In genomic region chr19:45994456-45994988, GRCh38 we compare ENCODE assay signal across 8 cellular contexts. TPM values are rescaled to one million over a fixed set of nuclear protein-coding genes. Genes with fewer than 3 reads are reported as not detected.
DNase-seq lines count a peak whose midpoint lies in the region; ATAC-seq, FAIRE-seq and TF ChIP-seq lines count a peak whose summit lies in the region.

No MANE protein-coding gene starts in this region.

- SMC1A ChIA-PET in GM12878 (lab: Charles Lee; ENCODE audit: uncharacterized antibody, unreplicated experiment): interaction anchor here (1.0 kb wide), 3 partner anchors 11 to 108 kb away, joined by 3 to 4 read pairs (median 3); partner anchors contain the start of genes IRF2BP1 and MYPOP

- H4K20me1 ChIP-seq in GM12878 (ENCODE audit: control insufficient read depth, insufficient read depth): no peaks in the 10 kb centered on the region

- RAD21 ChIA-PET in GM12878 (lab: Charles Lee; ENCODE audit: unreplicated experiment): interaction anchor here (1.0 to 2.0 kb wide), 4 partner anchors 109 to 177 kb away, joined by 3 to 14 read pairs (median 6); partner anchors contain the start of genes FOXA3, IRF2BP1 and SYMPK

- TF ChIP-seq POLR2A in GM12878 (IDR thresholded peaks at IDR 0.05; ENCODE audit: low read depth, low read length): no peak

- peaks cover 26% of the 10 kb centered on the region for H3K79me1 ChIP-seq in mesenchymal stem cell (replicated peaks; ENCODE audit: low read length, poor library complexity, severe bottlenecking)

- H2BK120ac ChIP-seq in mesenchymal stem cell (ENCODE audit: low read depth, low read length): no peak overlapping the region

- H4K8ac ChIP-seq in mesenchymal stem cell (ENCODE audit: low read length): no peak overlapping the region

- intact Hi-C loops in GM12878 (cut with micrococcal nuclease; ENCODE audit: unreplicated experiment): loop anchor here (10.0 kb wide), 1 partner anchor 180 kb away; the partner anchor contains the start of gene RSPH6A

- no peak overlapping the region for H2BK15ac ChIP-seq in mesenchymal stem cell (ENCODE audit: low read depth, poor library complexity, severe bottlenecking)

- H2AFZ ChIP-seq in GM12878 (ENCODE audit: control insufficient read depth, low read depth, low read length) (peak overlapping the region; percentile 97), mesenchymal stem cell (ENCODE audit: low read depth, low read length) (no peak overlapping the region)

- ATAC-seq in HG02678 (IDR thresholded peaks at IDR 0.05; ENCODE audit: unreplicated experiment) (peak; percentile 1), GM12878 (peak; percentile 23), HG02610 (IDR thresholded peaks at IDR 0.05; ENCODE audit: unreplicated experiment) (no peak), HG02763 (IDR thresholded peaks at IDR 0.05; ENCODE audit: unreplicated experiment) (no peak), GM19452 (IDR thresholded peaks at IDR 0.05; ENCODE audit: unreplicated experiment) (no peak)

- no peak overlapping the region for H3K27ac ChIP-seq in AG04450 (ENCODE audit: low read depth, low read length)
- H3K27ac ChIP-seq in GM12878 (ENCODE audit: control insufficient read depth, insufficient read depth): no peak overlapping the region
- H3K27ac ChIP-seq in mesenchymal stem cell (ENCODE audit: low read length, poor library complexity, severe bottlenecking): peak overlapping the region; percentile 33

- peaks cover 9% of the 10 kb centered on the region for H3K79me2 ChIP-seq in GM12878 (ENCODE audit: control insufficient read depth, insufficient read depth, low read length)

- H3K18ac ChIP-seq in mesenchymal stem cell (ENCODE audit: low read depth in 1 of 2, low read length in 2 of 2): no peak overlapping the region

- H3K4me1 ChIP-seq in GM12878 (ENCODE audit: control insufficient read depth, insufficient read depth, low read length) (peaks cover 4% of the 10 kb centered on the region; the same call in 1 of the 2 replicates), mesenchymal stem cell (ENCODE audit: control insufficient read depth, insufficient read depth, low read depth, low read length) (peaks cover 4% of the 10 kb centered on the region)

- H2BK5ac ChIP-seq in mesenchymal stem cell (ENCODE audit: low read depth, low read length, poor library complexity, severe bottlenecking): no peak overlapping the region

- no peak overlapping the region for H4K91ac ChIP-seq in mesenchymal stem cell (ENCODE audit: low read length)

- no peak overlapping the region for H3K14ac ChIP-seq in mesenchymal stem cell (ENCODE audit: low read length in 2 of 2)

- H3K4me2 ChIP-seq in GM12878 (ENCODE audit: control insufficient read depth, insufficient read depth): peak overlapping the region; percentile 49
- peak overlapping the region; percentile 90 for H3K4me2 ChIP-seq in mesenchymal stem cell (ENCODE audit: low read length, poor library complexity, severe bottlenecking)

- no peak overlapping the region for H3K4ac ChIP-seq in mesenchymal stem cell (ENCODE audit: low read depth in 1 of 2, low read length in 2 of 2)

- POLR2A ChIA-PET in AG04450 (lab: Yijun Ruan, JAX) (interaction anchor here (0.6 to 1.4 kb wide), 8 partner anchors 8 to 133 kb away, joined by 3 to 8 read pairs (median 4); partner anchors contain the start of genes MYPOP and NOVA2), GM12878 (lab: Charles Lee) (interaction anchor here (0.9 to 2.7 kb wide), 8 partner anchors 23 to 606 kb away, joined by 3 to 10 read pairs (median 6); partner anchors contain the start of genes IRF2BP1, MYPOP, SIX5 and SYMPK)

- DNase-seq in AG04450 (ENCODE audit: low read depth, low spot score) (no peak), GM12878 (ENCODE audit: low read depth, low spot score) (no peak), mesenchymal stem cell (no peak), cerebellar nuclear complex (lab: John Stamatoyannopoulos, UW) (no peak)

- no peaks in the 10 kb centered on the region for H3K36me3 ChIP-seq in GM12878 (ENCODE audit: control insufficient read depth in 2 of 2, insufficient read depth in 2 of 2, low read length in 1 of 2)
- peaks cover 0 to 7% of the 10 kb centered on the region in 2 experiments for H3K36me3 ChIP-seq in mesenchymal stem cell (ENCODE audit: control insufficient read depth in 1 of 2, insufficient read depth in 2 of 2, low read depth in 1 of 2, low read length in 2 of 2)

- WGBS in GM12878 (ENCODE audit: insufficient coverage, insufficient replicate concordance, low lambda C conversion rate, missing lambda C conversion rate): under 1% methylated on average over 8 of the region's 8 CpGs
- WGBS in mesenchymal stem cell: 14% methylated on average over 7 of the region's 8 CpGs

- no peak for TF ChIP-seq CTCF in AG04450 (IDR thresholded peaks at IDR 0.05; ENCODE audit: low read depth, low read length)
- no peak for TF ChIP-seq CTCF in GM12878 (IDR thresholded peaks at IDR 0.05 in 2 of 3, conservative IDR thresholded peaks at IDR 0.05 in 1 of 3; ENCODE audit: control insufficient read depth in 2 of 3, extremely low read depth in 1 of 3, insufficient read depth in 1 of 3, low read depth in 3 of 3, low read length in 3 of 3)

- CTCF ChIA-PET in AG04450 (lab: Charles Lee): interaction anchor here (0.5 to 2.3 kb wide), 2 partner anchors 15 to 278 kb away, joined by 3 to 11 read pairs; no protein-coding TSS in a partner anchor
- CTCF ChIA-PET in GM12878 (lab: Yijun Ruan, JAX): interaction anchor here (0.7 to 3.7 kb wide), 11 partner anchors 16 to 668 kb away, joined by 3 to 12 read pairs (median 5); partner anchors contain the start of gene SIX5

- H3K27me3 ChIP-seq in AG04450 (ENCODE audit: control insufficient read depth, insufficient read depth, low read length): peaks cover 6% of the 10 kb centered on the region
- no peaks in the 10 kb centered on the region for H3K27me3 ChIP-seq in GM12878 (replicated peaks in 1 of 2; ENCODE audit: control insufficient read depth in 2 of 2, insufficient read depth in 2 of 2, low read length in 1 of 2)
- peaks cover 3 to 4% of the 10 kb centered on the region in 2 experiments for H3K27me3 ChIP-seq in mesenchymal stem cell (ENCODE audit: control insufficient read depth in 1 of 2, insufficient read depth in 1 of 2, low read length in 2 of 2)

- no TSS peak for BruUV-seq in GM12878 (replicated peaks; lab: Mats Ljungman, UMichigan)

- H3K4me3 ChIP-seq in AG04450 (ENCODE audit: low read depth, low read length) (peak overlapping the region; percentile 71), GM12878 (peak overlapping the region; percentile 60), mesenchymal stem cell (ENCODE audit: insufficient read depth in 1 of 2, low read depth in 1 of 2, low read length in 2 of 2) (peak overlapping the region in 1 of 2 experiments; percentile 82)

- no peak for TF ChIP-seq RAD21 in GM12878 (IDR thresholded peaks at IDR 0.05; ENCODE audit: insufficient read depth, low read depth, low read length)

- no peaks in the 10 kb centered on the region; the same call in 1 of the 2 replicates for H3K9me3 ChIP-seq in AG04450 (ENCODE audit: control insufficient read depth, insufficient read depth, low read length)
- H3K9me3 ChIP-seq in GM12878 (replicated peaks; ENCODE audit: control insufficient read depth, insufficient read depth, low read length): no peaks in the 10 kb centered on the region; the same call in 2 of the 3 replicates
- H3K9me3 ChIP-seq in mesenchymal stem cell (ENCODE audit: control insufficient read depth, low read length): no peaks in the 10 kb centered on the region

- H3K9ac ChIP-seq in GM12878 (ENCODE audit: control insufficient read depth, insufficient read depth, low read length): peak overlapping the region; percentile 45
- H3K9ac ChIP-seq in mesenchymal stem cell (ENCODE audit: low read length): peak overlapping the region; percentile 78

- FAIRE-seq in GM12878 (lab: Jason Lieb, UNC): peak; percentile 18

- no peak overlapping the region for H3K23ac ChIP-seq in mesenchymal stem cell (ENCODE audit: low read length in 2 of 2)

- no peak for TF ChIP-seq EP300 in GM12878 (IDR thresholded peaks at IDR 0.05; ENCODE audit: borderline replicate concordance in 1 of 2, control insufficient read depth in 1 of 2, low read depth in 2 of 2, low read length in 2 of 2)

- no peak overlapping the region for H2AK5ac ChIP-seq in mesenchymal stem cell (ENCODE audit: low read length, severe bottlenecking)

- no peak overlapping the region for H2BK12ac ChIP-seq in mesenchymal stem cell (ENCODE audit: low read length in 2 of 2)

- in situ Hi-C loops in GM12878 (cut with MboI): no loop called here

RNA-seq across cellular contexts. Expression of gene CCDC61, which starts 0.7 kb away (rescaled TPM):
- polyA plus RNA-seq in AG04450 (2011; rRNA removed) (4.2 and 6.8 TPM in 2 replicates), GM12878 (2011; rRNA removed) (5.4 and 11.5 TPM in 2 replicates), GM12878 (2014; fragmentation: Illumina TruSeq; extraction: Trizol) (1.1 and 8.3 TPM in 2 replicates), GM12878 (2014; fragmentation: Nextera tagmentation; extraction: Ambion mirVana) (under 1 TPM; 0.27 to 0.95 TPM), GM12878 (2014; rRNA removed) (21.5 and 22.9 TPM in 2 replicates), GM12878 (2016; fragmentation: Nextera tagmentation; extraction: Ambion mirVana) (1 to 10 TPM; 1.7 to 9.1 TPM)
- polyA minus RNA-seq in AG04450 (2011; rRNA and poly(A)+ RNA removed): 5.3 and 6.0 TPM in 2 replicates
- total RNA-seq in GM12878 (2013; cell fraction: nucleolus; rRNA removed): 7.3 and 12.3 TPM in 2 replicates
- total RNA-seq in GM12878 (2014; rRNA removed) (15.7 and 16.3 TPM in 2 replicates), GM12878 (2014; rRNA removed; fragmentation: Illumina TruSeq; extraction: Trizol) (7.5 and 8.3 TPM in 2 replicates), GM12878 (2021) (27.1 and 27.3 TPM in 2 replicates)
- polyA plus RNA-seq in GM12878 (2011; ENCODE audit: low read depth): 4.8 TPM
- polyA plus RNA-seq in GM12878 (2011; cell fraction: cytosol; rRNA removed): 12.2 and 14.1 TPM in 2 replicates
- 31.5 and 42.1 TPM in 2 replicates for polyA plus RNA-seq in GM12878 (2011; cell fraction: nucleus; rRNA removed)
- polyA plus RNA-seq in GM12878 (2012): 15.4 and 15.8 TPM in 2 replicates
- 4.5 and 9.0 TPM in 2 replicates for polyA minus RNA-seq in GM12878 (2011; rRNA and poly(A)+ RNA removed)
- polyA minus RNA-seq in GM12878 (2011; cell fraction: cytosol; rRNA and poly(A)+ RNA removed): 5.1 and 5.2 TPM in 2 replicates
- polyA minus RNA-seq in GM12878 (2011; cell fraction: nucleus; rRNA and poly(A)+ RNA removed): 9.6 and 19.8 TPM in 2 replicates
- 3.0 TPM for polyA plus RNA-seq in mesenchymal stem cell (2013, experiment 1 of 2)
- polyA plus RNA-seq in mesenchymal stem cell (2013, experiment 2 of 2): 2.9 TPM

RNA-seq across cellular contexts. Expression of gene NOVA2, which starts 20.9 kb away (rescaled TPM):
- polyA plus RNA-seq in AG04450 (2011; rRNA removed): 0.02 TPM in 1 of 2 replicates, not detected in the other
- polyA minus RNA-seq in AG04450 (2011; rRNA and poly(A)+ RNA removed): 0.04 and 0.23 TPM in 2 replicates
- not detected in 2 replicates for total RNA-seq in GM12878 (2013; cell fraction: nucleolus; rRNA removed)
- total RNA-seq in GM12878 (2014; rRNA removed): not detected in 2 replicates
- under 0.01 TPM in 1 of 2 replicates, not detected in the other for total RNA-seq in GM12878 (2014; rRNA removed; fragmentation: Illumina TruSeq; extraction: Trizol)
- 0.03 and 0.44 TPM in 2 replicates for total RNA-seq in GM12878 (2021)
- not detected for polyA plus RNA-seq in GM12878 (2011; ENCODE audit: low read depth)
- not detected in 2 replicates for polyA plus RNA-seq in GM12878 (2011; rRNA removed)
- not detected in 2 replicates for polyA plus RNA-seq in GM12878 (2011; cell fraction: cytosol; rRNA removed)
- polyA plus RNA-seq in GM12878 (2011; cell fraction: nucleus; rRNA removed): not detected in 2 replicates
- 0.01 and 0.03 TPM in 2 replicates for polyA plus RNA-seq in GM12878 (2012)
- 0.03 TPM in 2 replicates for polyA plus RNA-seq in GM12878 (2014; fragmentation: Illumina TruSeq; extraction: Trizol)
- under 1 TPM in 1 of 2 experiments, not detected in 1; under 0.01 TPM for polyA plus RNA-seq in GM12878 (2014; fragmentation: Nextera tagmentation; extraction: Ambion mirVana)
- 0.05 TPM in 1 of 2 replicates, not detected in the other for polyA plus RNA-seq in GM12878 (2014; rRNA removed)
- under 1 TPM in 1 of 2 experiments, not detected in 1; 0.03 TPM for polyA plus RNA-seq in GM12878 (2016; fragmentation: Nextera tagmentation; extraction: Ambion mirVana)
- not detected in 2 replicates for polyA minus RNA-seq in GM12878 (2011; rRNA and poly(A)+ RNA removed)
- not detected in 2 replicates for polyA minus RNA-seq in GM12878 (2011; cell fraction: cytosol; rRNA and poly(A)+ RNA removed)
- polyA minus RNA-seq in GM12878 (2011; cell fraction: nucleus; rRNA and poly(A)+ RNA removed): not detected in 2 replicates
- polyA plus RNA-seq in mesenchymal stem cell (2013, experiment 1 of 2): 0.03 TPM
- 0.03 TPM for polyA plus RNA-seq in mesenchymal stem cell (2013, experiment 2 of 2)

RNA-seq across cellular contexts. Expression of gene PGLYRP1, which starts 28.3 kb away (rescaled TPM):
- polyA plus RNA-seq in AG04450 (2011; rRNA removed) (not detected in 2 replicates), GM12878 (2011; rRNA removed) (not detected in 2 replicates), GM12878 (2014; fragmentation: Illumina TruSeq; extraction: Trizol) (not detected in 2 replicates), GM12878 (2014; fragmentation: Nextera tagmentation; extraction: Ambion mirVana) (not detected), GM12878 (2014; rRNA removed) (not detected in 2 replicates), GM12878 (2016; fragmentation: Nextera tagmentation; extraction: Ambion mirVana) (under 1 TPM in 1 of 2 experiments, not detected in 1; 0.30 TPM)
- polyA minus RNA-seq in AG04450 (2011; rRNA and poly(A)+ RNA removed): not detected in 2 replicates
- total RNA-seq in GM12878 (2013; cell fraction: nucleolus; rRNA removed): not detected in 2 replicates
- total RNA-seq in GM12878 (2014; rRNA removed) (not detected in 2 replicates), GM12878 (2014; rRNA removed; fragmentation: Illumina TruSeq; extraction: Trizol) (not detected in 2 replicates), GM12878 (2021) (not detected in 2 replicates)
- not detected for polyA plus RNA-seq in GM12878 (2011; ENCODE audit: low read depth)
- polyA plus RNA-seq in GM12878 (2011; cell fraction: cytosol; rRNA removed): not detected in 2 replicates
- not detected in 2 replicates for polyA plus RNA-seq in GM12878 (2011; cell fraction: nucleus; rRNA removed)
- polyA plus RNA-seq in GM12878 (2012): 0.18 and 0.24 TPM in 2 replicates
- polyA minus RNA-seq in GM12878 (2011; rRNA and poly(A)+ RNA removed): not detected in 2 replicates
- polyA minus RNA-seq in GM12878 (2011; cell fraction: cytosol; rRNA and poly(A)+ RNA removed): not detected in 2 replicates
- not detected in 2 replicates for polyA minus RNA-seq in GM12878 (2011; cell fraction: nucleus; rRNA and poly(A)+ RNA removed)
- not detected for polyA plus RNA-seq in mesenchymal stem cell (2013, experiment 1 of 2)
- not detected for polyA plus RNA-seq in mesenchymal stem cell (2013, experiment 2 of 2)

RNA-seq across cellular contexts. Expression of gene IGFL4, which starts 46.3 kb away (rescaled TPM):
- not detected in 2 replicates for polyA plus RNA-seq in AG04450 (2011; rRNA removed)
- not detected in 2 replicates for polyA minus RNA-seq in AG04450 (2011; rRNA and poly(A)+ RNA removed)
- total RNA-seq in GM12878 (2013; cell fraction: nucleolus; rRNA removed): not detected in 2 replicates
- not detected in 2 replicates for total RNA-seq in GM12878 (2014; rRNA removed)
- total RNA-seq in GM12878 (2014; rRNA removed; fragmentation: Illumina TruSeq; extraction: Trizol): not detected in 2 replicates
- total RNA-seq in GM12878 (2021): not detected in 2 replicates
- polyA plus RNA-seq in GM12878 (2011; ENCODE audit: low read depth): not detected
- not detected in 2 replicates for polyA plus RNA-seq in GM12878 (2011; rRNA removed)
- polyA plus RNA-seq in GM12878 (2011; cell fraction: cytosol; rRNA removed): not detected in 2 replicates
- not detected in 2 replicates for polyA plus RNA-seq in GM12878 (2011; cell fraction: nucleus; rRNA removed)
- not detected in 2 replicates for polyA plus RNA-seq in GM12878 (2012)
- not detected in 2 replicates for polyA plus RNA-seq in GM12878 (2014; fragmentation: Illumina TruSeq; extraction: Trizol)
- polyA plus RNA-seq in GM12878 (2014; fragmentation: Nextera tagmentation; extraction: Ambion mirVana): not detected
- not detected in 2 replicates for polyA plus RNA-seq in GM12878 (2014; rRNA removed)
- not detected for polyA plus RNA-seq in GM12878 (2016; fragmentation: Nextera tagmentation; extraction: Ambion mirVana)
- polyA minus RNA-seq in GM12878 (2011; rRNA and poly(A)+ RNA removed): not detected in 2 replicates
- polyA minus RNA-seq in GM12878 (2011; cell fraction: cytosol; rRNA and poly(A)+ RNA removed): not detected in 2 replicates
- polyA minus RNA-seq in GM12878 (2011; cell fraction: nucleus; rRNA and poly(A)+ RNA removed): not detected in 2 replicates
- not detected for polyA plus RNA-seq in mesenchymal stem cell (2013, experiment 1 of 2)
- polyA plus RNA-seq in mesenchymal stem cell (2013, experiment 2 of 2): not detected

Comparison
In these comparisons a context has a peak if more than half of its experiments do, and no peak if none do; other contexts are left out.
1. ATAC-seq: peak in HG02678 (single experiment) and GM12878 (single experiment); none in HG02610 (single experiment), HG02763 (single experiment) and GM19452 (single experiment).